In genomic region chr16:16127469-16128116, GRCh38 we compare ENCODE assay signal across 8 cellular contexts.
DNase-seq lines count a peak whose midpoint lies in the region; ATAC-seq lines count a peak whose summit lies in the region.

No MANE protein-coding gene starts in this region.

- peak; percentile 98 for ATAC-seq in left lobe of liver
- ATAC-seq in HG03196 (IDR thresholded peaks at IDR 0.05; ENCODE audit: unreplicated experiment), result no peak

- DNase-seq in NK-92 treated with Interleukin-12 subunit alpha and Interleukin-12 subunit beta, amount 100 ng/mL, for 24 hours (lab: John Stamatoyannopoulos, UW), result peak; percentile 13
- no peak for DNase-seq in NK-92 (lab: John Stamatoyannopoulos, UW; ENCODE audit: unreplicated experiment)
- peak; percentile 46 for DNase-seq in NCI-H2107 (lab: John Stamatoyannopoulos, UW)
- DNase-seq in activated CD4-positive, CD25-positive, alpha-beta regulatory T cell treated with anti-CD3 and anti-CD28 coated beads, Interleukin-2, amount 50 U/mL, for 72 hours, result peak; percentile 70
- peak; percentile 79 for DNase-seq in cerebellar cortex (ENCODE audit: low spot score)
- DNase-seq in left lobe of liver (ENCODE audit: low spot score), result peak; percentile 63
- DNase-seq in stimulated activated CD4-positive, alpha-beta T cell treated with anti-CD3 and anti-CD28 coated beads, Interleukin-4, amount 100 ng/mL, for 24 hours, result peak; percentile 72
